In genomic region chr4:43886196-43886595, GRCh38 we compare ENCODE assay signal across 9 cellular contexts.
"Had no signal": no experiment of that assay in that cellular context is flagged by ENCODE, and none has a peak within 500 bp of the region (broad histone marks: within the 10 kb centered on the region; RNA-seq: fewer than 3 reads in every experiment).

No MANE protein-coding gene starts in this region.

- H3K36me3 ChIP-seq: HAP-1 had no signal

- FAIRE-seq: H1, HTR-8/SVneo, K562 had no signal

- ATAC-seq: GM23338, HCT116, K562 had no signal

- DNase-seq: H7, HFFc6, IMR-90 had no signal

- H3K9me3 ChIP-seq: HAP-1 had no signal

- H3K4me3 ChIP-seq: GM23338, HAP-1, K562 had no signal
